In genomic region chr3:75981401-75981800, GRCh38 we compare ENCODE assay signal across 23 cellular contexts.
"Had no signal": no experiment of that assay in that cellular context is flagged by ENCODE, and none has a peak within 500 bp of the region (broad histone marks: within the 10 kb centered on the region; RNA-seq: fewer than 3 reads in every experiment).

No MANE protein-coding gene starts in this region.

- H3K9me3 ChIP-seq: colonic mucosa, esophagus muscularis mucosa, gastrocnemius medialis, left lung, lower lobe of right lung had no signal

- H3K4me3 ChIP-seq: colonic mucosa, esophagus muscularis mucosa, gastrocnemius medialis, heart right ventricle, left lung, lower lobe of right lung, mucosa of descending colon had no signal

- FAIRE-seq: endothelial cell of umbilical vein had no signal

- DNase-seq: colonic mucosa; cortex of kidney; effector CD8-positive, alpha-beta T cell; effector memory CD8-positive, alpha-beta T cell; endodermal cell; foreskin keratinocyte; gastrocnemius medialis; glutamatergic neuron; head of caudate nucleus; heart right ventricle; hypothalamus; immature natural killer cell; islet precursor cell; left cardiac atrium; left lung; left ventricle myocardium superior; lower lobe of right lung; mesenchymal stem cell; mucosa of descending colon; naive B cell; naive thymus-derived CD8-positive, alpha-beta T cell had no signal

- H3K4me1 ChIP-seq: colonic mucosa, esophagus muscularis mucosa, foreskin keratinocyte, gastrocnemius medialis, heart right ventricle, left lung, lower lobe of right lung had no signal

- H3K27ac ChIP-seq: colonic mucosa, esophagus muscularis mucosa, foreskin keratinocyte, gastrocnemius medialis, heart right ventricle, left lung, lower lobe of right lung had no signal

- H3K36me3 ChIP-seq: colonic mucosa, esophagus muscularis mucosa, gastrocnemius medialis, heart right ventricle, left lung, lower lobe of right lung had no signal

- H3K27me3 ChIP-seq: colonic mucosa, esophagus muscularis mucosa, foreskin keratinocyte, gastrocnemius medialis, heart right ventricle, left lung had no signal
